12 cellular contexts compared by ENCODE assay signal in the genomic region with DNA sequence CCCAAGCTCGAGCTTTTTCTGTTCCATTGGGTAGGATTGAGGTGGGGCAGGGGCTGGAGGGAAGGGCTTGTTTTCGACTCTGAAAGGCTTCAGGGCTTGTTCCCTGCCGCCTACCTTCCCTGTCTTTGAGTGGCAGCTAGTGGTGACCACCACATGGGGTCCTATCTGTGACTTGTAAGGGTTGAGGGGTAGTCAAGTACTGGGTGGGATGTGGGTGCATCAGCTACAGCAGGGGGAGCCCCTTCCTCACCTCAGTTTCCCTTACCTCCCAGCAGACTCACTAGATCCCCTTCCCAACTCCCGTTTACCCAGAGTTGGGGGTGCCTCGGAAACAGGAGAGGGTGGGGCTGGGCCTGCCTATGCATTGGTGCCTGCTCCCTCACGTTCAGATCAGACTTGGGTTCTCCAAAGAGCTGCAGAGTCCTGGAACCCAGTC. TPM values are rescaled to one million over a fixed set of nuclear protein-coding genes. Genes with fewer than 3 reads are reported as not detected.
DNase-seq lines count a peak whose midpoint lies in the region; ATAC-seq, FAIRE-seq and TF ChIP-seq lines count a peak whose summit lies in the region.
"Had no signal": no experiment of that assay in that cellular context is flagged by ENCODE, and none has a peak within 500 bp of the region (broad histone marks: within the 10 kb centered on the region; RNA-seq: fewer than 3 reads in every experiment).

No MANE protein-coding gene starts in this region.

- H3K9ac ChIP-seq in Karpas-422 (ENCODE audit: low read length), result peak overlapping the region; percentile 42

- no peaks in the 10 kb centered on the region for H3K27me3 ChIP-seq in Karpas-422 (ENCODE audit: low read length)
- peaks cover 8% of the 10 kb centered on the region for H3K27me3 ChIP-seq in effector memory CD4-positive, alpha-beta T cell (replicated peaks; ENCODE audit: control insufficient read depth, insufficient read depth, low read length, poor library complexity, severe bottlenecking)
- peaks cover 64% of the 10 kb centered on the region for H3K27me3 ChIP-seq in osteoblast (ENCODE audit: insufficient read depth, low read length)
- H3K27me3 ChIP-seq: vagina had no signal

- H3K36me3 ChIP-seq in Karpas-422 (ENCODE audit: insufficient read depth, low read length) (no peaks in the 10 kb centered on the region), osteoblast (ENCODE audit: insufficient read depth, low read length) (no peaks in the 10 kb centered on the region)
- no peaks in the 10 kb centered on the region for H3K36me3 ChIP-seq in effector memory CD4-positive, alpha-beta T cell (ENCODE audit: control insufficient read depth, insufficient read depth, low read length)
- H3K36me3 ChIP-seq: vagina had no signal

- peaks cover 29% of the 10 kb centered on the region for H3K4me1 ChIP-seq in Karpas-422 (ENCODE audit: low read length)
- H3K4me1 ChIP-seq in effector memory CD4-positive, alpha-beta T cell (ENCODE audit: control insufficient read depth, insufficient read depth, low read length, poor library complexity, severe bottlenecking), result peaks cover 17% of the 10 kb centered on the region
- no peaks in the 10 kb centered on the region for H3K4me1 ChIP-seq in osteoblast (ENCODE audit: insufficient read depth, low read length)

- H3K27ac ChIP-seq in Karpas-422 (ENCODE audit: low read length) (no peak overlapping the region), osteoblast (ENCODE audit: low read depth, low read length) (no peak overlapping the region)
- H3K27ac ChIP-seq in effector memory CD4-positive, alpha-beta T cell (ENCODE audit: insufficient read depth, low read length, poor library complexity, severe bottlenecking), result no peak overlapping the region

- DNase-seq in D721Med (ENCODE audit: insufficient read length, low spot score), result peak; percentile 11
- no peak for DNase-seq in Karpas-422
- no peak for DNase-seq in effector memory CD4-positive, alpha-beta T cell
- DNase-seq in osteoblast (ENCODE audit: insufficient read length, low spot score, missing footprints), result peak; percentile 72
- no peak for DNase-seq in cerebellum (ENCODE audit: low spot score)
- no peak for DNase-seq in activated gamma-delta T cell treated with Interleukin-2 at 50 U/mL for 16 hours
- DNase-seq: activated CD4-positive, alpha-beta T cell treated with anti-CD3 and anti-CD28 coated beads for 1 hour; HCEC 1CT; NCI-H1048 had no signal

- no peak for TF ChIP-seq CTCF in D721Med (IDR thresholded peaks at IDR 0.05; ENCODE audit: insufficient read depth, missing control alignments)
- TF ChIP-seq CTCF in osteoblast (IDR thresholded peaks at IDR 0.05; ENCODE audit: extremely low read depth, low read depth, low read length), result no peak

- H3K4me3 ChIP-seq in Karpas-422 (ENCODE audit: low read length), result peak overlapping the region; percentile 25; the same call in 1 of the 2 replicates
- H3K4me3 ChIP-seq in effector memory CD4-positive, alpha-beta T cell (ENCODE audit: insufficient read depth, low read depth, low read length, poor library complexity, severe bottlenecking), result peak overlapping the region; percentile 45
- H3K4me3 ChIP-seq in osteoblast (ENCODE audit: insufficient read depth, low read length), result no peak overlapping the region

- H4K20me1 ChIP-seq in Karpas-422 (ENCODE audit: insufficient read depth, low read depth, low read length) (peaks cover 9% of the 10 kb centered on the region; the same call in 1 of the 2 replicates), osteoblast (ENCODE audit: insufficient read depth, low read length) (peaks cover 13% of the 10 kb centered on the region)

- no peak for ATAC-seq in HG03025 (IDR thresholded peaks at IDR 0.05; ENCODE audit: low FRiP score, unreplicated experiment)

- H3K4me2 ChIP-seq in Karpas-422 (ENCODE audit: low read depth, low read length, poor library complexity, severe bottlenecking), result peak overlapping the region; percentile 41
- H3K4me2 ChIP-seq in osteoblast (ENCODE audit: insufficient read depth, low read length), result no peak overlapping the region

- H2AFZ ChIP-seq in Karpas-422 (ENCODE audit: low read length) (no peak overlapping the region), osteoblast (ENCODE audit: low read length) (no peak overlapping the region)

- FAIRE-seq in D721Med (lab: Jason Lieb, UNC), result no peak

- H3K79me2 ChIP-seq in Karpas-422 (ENCODE audit: low read length), result no peaks in the 10 kb centered on the region
- H3K79me2 ChIP-seq in osteoblast (ENCODE audit: insufficient read depth, low read length), result no peaks in the 10 kb centered on the region

- H3K9me3 ChIP-seq in Karpas-422 (ENCODE audit: low read length), result no peaks in the 10 kb centered on the region
- no peaks in the 10 kb centered on the region for H3K9me3 ChIP-seq in effector memory CD4-positive, alpha-beta T cell (ENCODE audit: control insufficient read depth, low read length)
- no peaks in the 10 kb centered on the region for H3K9me3 ChIP-seq in osteoblast (ENCODE audit: low read depth, low read length)
- H3K9me3 ChIP-seq: vagina had no signal

- H3K9me2 ChIP-seq in Karpas-422 (replicated peaks; ENCODE audit: insufficient read depth, low read length), result no peaks in the 10 kb centered on the region

RNA-seq across cellular contexts. Expression of a gene that starts 5.9 kb away (rescaled TPM):
- 0.51 TPM in 1 of 2 replicates, not detected in the other for total RNA-seq in Karpas-422 (2014; rRNA removed; shearing (Covaris generic); ENCODE audit: low replicate concordance)
- total RNA-seq in osteoblast (not detected in 2 replicates), cerebellum (1.3 TPM)
- total RNA-seq: RPMI7951 had no signal

Comparison
In these comparisons a context has a peak if more than half of its experiments do, and no peak if none do; other contexts are left out.
1. DNase-seq: peak in D721Med (single experiment) and osteoblast (single experiment); none in Karpas-422 (single experiment), effector memory CD4-positive, alpha-beta T cell (0 of 3), cerebellum (single experiment) and activated gamma-delta T cell treated with Interleukin-2 at 50 U/mL for 16 hours (single experiment).